Comparison of ENCODE assay signal across 27 cellular contexts in genomic region chrX:149044471-149044870, GRCh38.
"Had no signal": no experiment of that assay in that cellular context is flagged by ENCODE, and none has a peak within 500 bp of the region (broad histone marks: within the 10 kb centered on the region; RNA-seq: fewer than 3 reads in every experiment).

No MANE protein-coding gene starts in this region.

- H3K27me3 ChIP-seq: neural progenitor cell, ovary, right lobe of liver, sigmoid colon, stomach, thyroid gland, tibial nerve, upper lobe of left lung, vagina had no signal

- H3K36me3 Mint-ChIP-seq: neural progenitor cell; stimulated activated effector memory CD8-positive, alpha-beta T cell treated with anti-CD3 and anti-CD28 coated beads, Interleukin-12 subunit alpha, Interleukin-12 subunit beta, amount 100 ng/mL, for 72 hours; stimulated activated naive B cell treated with anti-CD40 and anti-IgM and Interleukin-4, amounts not matched to agents 10 μg/mL and 1 μg/mL and 100 μg/mL, for 72 hours had no signal

- H3K4me1 Mint-ChIP-seq: nephron; neural progenitor cell; stimulated activated effector memory CD8-positive, alpha-beta T cell treated with anti-CD3 and anti-CD28 coated beads, Interleukin-12 subunit alpha, Interleukin-12 subunit beta, amount 100 ng/mL, for 72 hours; stimulated activated naive B cell treated with anti-CD40 and anti-IgM and Interleukin-4, amounts not matched to agents 10 μg/mL and 1 μg/mL and 100 μg/mL, for 72 hours had no signal

- H3K27ac ChIP-seq: neural progenitor cell, ovary, parathyroid adenoma, psoas muscle, right lobe of liver, sigmoid colon, stomach, thoracic aorta, thyroid gland, tibial nerve, upper lobe of left lung, vagina had no signal

- H3K9me3 Mint-ChIP-seq: neural progenitor cell; stimulated activated effector memory CD8-positive, alpha-beta T cell treated with anti-CD3 and anti-CD28 coated beads, Interleukin-12 subunit alpha, Interleukin-12 subunit beta, amount 100 ng/mL, for 72 hours; stimulated activated naive B cell treated with anti-CD40 and anti-IgM and Interleukin-4, amounts not matched to agents 10 μg/mL and 1 μg/mL and 100 μg/mL, for 72 hours; stimulated activated naive CD8-positive, alpha-beta T cell treated with anti-CD3 and anti-CD28 coated beads, Interleukin-15, Interleukin-2, amounts not matched to agents 100 ng/mL and 50 ng/mL, for 24 hours had no signal

- H3K4me1 ChIP-seq: neural progenitor cell, parathyroid adenoma, psoas muscle, right lobe of liver, sigmoid colon, stomach, tibial nerve, upper lobe of left lung, vagina had no signal

- H3K79me2 ChIP-seq: parathyroid adenoma had no signal

- H3K4me3 ChIP-seq: neural progenitor cell, ovary, psoas muscle, right lobe of liver, sigmoid colon, stomach, thoracic aorta, thyroid gland, tibial nerve, upper lobe of left lung, vagina had no signal

- ATAC-seq: psoas muscle; right cardiac atrium; right lobe of liver; stimulated activated effector memory CD8-positive, alpha-beta T cell treated with anti-CD3 and anti-CD28 coated beads, Interleukin-12 subunit alpha, Interleukin-12 subunit beta, amount 100 ng/mL, for 72 hours; stimulated activated naive B cell treated with anti-CD40 and anti-IgM and Interleukin-4, amounts not matched to agents 10 μg/mL and 1 μg/mL and 100 μg/mL, for 72 hours had no signal

- H3K9ac ChIP-seq: neural progenitor cell, parathyroid adenoma had no signal

- H3K4me2 ChIP-seq: neural progenitor cell had no signal

- H3K4me3 Mint-ChIP-seq: nephron; neural progenitor cell; stimulated activated effector memory CD8-positive, alpha-beta T cell treated with anti-CD3 and anti-CD28 coated beads, Interleukin-12 subunit alpha, Interleukin-12 subunit beta, amount 100 ng/mL, for 72 hours; stimulated activated naive B cell treated with anti-CD40 and anti-IgM and Interleukin-4, amounts not matched to agents 10 μg/mL and 1 μg/mL and 100 μg/mL, for 72 hours; stimulated activated naive CD8-positive, alpha-beta T cell treated with anti-CD3 and anti-CD28 coated beads, Interleukin-15, Interleukin-2, amounts not matched to agents 100 ng/mL and 50 ng/mL, for 24 hours had no signal

- FAIRE-seq: small intestine, urothelium cell line had no signal

- H3K27ac Mint-ChIP-seq: nephron; neural progenitor cell; progenitor cell of endocrine pancreas; stimulated activated effector memory CD8-positive, alpha-beta T cell treated with anti-CD3 and anti-CD28 coated beads, Interleukin-12 subunit alpha, Interleukin-12 subunit beta, amount 100 ng/mL, for 72 hours; stimulated activated naive B cell treated with anti-CD40 and anti-IgM and Interleukin-4, amounts not matched to agents 10 μg/mL and 1 μg/mL and 100 μg/mL, for 72 hours; stimulated activated naive CD8-positive, alpha-beta T cell treated with anti-CD3 and anti-CD28 coated beads, Interleukin-15, Interleukin-2, amounts not matched to agents 100 ng/mL and 50 ng/mL, for 24 hours had no signal

- DNase-seq: occipital lobe; ovary; posterior cingulate gyrus; psoas muscle; right cardiac atrium; right lobe of liver; sigmoid colon; small intestine; stimulated activated CD4-positive, alpha-beta T cell treated with anti-CD3 and anti-CD28 coated beads, Interleukin-15, amount 100 ng/mL, for 24 hours; stimulated activated CD4-positive, alpha-beta T cell treated with anti-CD3 and anti-CD28 coated beads, Interleukin-2, amount 100 ng/mL, for 24 hours; stimulated activated CD4-positive, alpha-beta T cell treated with anti-CD3 and anti-CD28 coated beads, Interleukin-2, amount 100 ng/mL, for 48 hours; stimulated activated CD4-positive, alpha-beta T cell treated with anti-CD3 and anti-CD28 coated beads, Interleukin-4, amount 100 ng/mL, for 24 hours; stimulated activated naive B cell treated with anti-CD40 and anti-IgM and Interleukin-4, amounts not matched to agents 10 μg/mL and 1 μg/mL and 100 μg/mL, for 72 hours; stimulated activated naive CD4-positive, alpha-beta T cell treated with Interleukin-2 at 50 U/mL for 16 hours; stomach; thyroid gland; upper lobe of left lung had no signal

- H3K9me3 ChIP-seq: ovary, psoas muscle, right lobe of liver, sigmoid colon, stomach, thoracic aorta, thyroid gland, tibial nerve, upper lobe of left lung, vagina had no signal

- H3K36me3 ChIP-seq: neural progenitor cell, ovary, right lobe of liver, sigmoid colon, stomach, thoracic aorta, thyroid gland, tibial nerve, upper lobe of left lung, vagina had no signal

- H3K27me3 Mint-ChIP-seq: progenitor cell of endocrine pancreas; stimulated activated naive B cell treated with anti-CD40 and anti-IgM and Interleukin-4, amounts not matched to agents 10 μg/mL and 1 μg/mL and 100 μg/mL, for 72 hours; stimulated activated naive CD8-positive, alpha-beta T cell treated with anti-CD3 and anti-CD28 coated beads, Interleukin-15, Interleukin-2, amounts not matched to agents 100 ng/mL and 50 ng/mL, for 24 hours had no signal

- H2AFZ ChIP-seq: neural progenitor cell, parathyroid adenoma had no signal
